Comparison of ENCODE assay signal across 8 cellular contexts in the genomic region with DNA sequence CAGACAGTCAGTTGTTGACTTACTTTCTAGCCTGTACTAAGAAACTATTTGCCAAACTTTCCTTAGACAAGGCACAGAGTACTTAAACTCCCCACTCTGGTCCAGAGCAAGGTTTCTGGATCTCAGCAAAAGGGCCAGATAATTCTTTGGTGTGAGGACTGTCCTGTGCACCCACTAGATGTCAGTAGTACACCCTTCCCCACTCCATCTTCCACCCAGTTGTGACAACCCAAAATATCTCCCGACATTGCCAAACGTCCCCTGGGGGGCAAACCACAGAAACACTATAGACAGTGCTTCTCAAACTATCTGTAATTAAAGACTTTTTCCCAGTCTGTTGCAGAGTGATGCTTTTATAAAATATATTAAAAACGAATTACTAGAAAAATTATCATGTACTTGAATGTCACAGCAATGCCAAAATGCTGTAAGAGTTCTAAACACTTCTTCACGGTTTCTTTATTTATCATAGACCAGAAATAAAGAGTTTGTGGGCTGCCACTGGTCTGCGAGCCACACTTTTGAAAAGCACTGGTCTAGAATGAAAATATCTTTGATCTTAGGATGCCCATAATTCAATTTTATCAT.
DNase-seq lines count a peak whose midpoint lies in the region; ATAC-seq and TF ChIP-seq lines count a peak whose summit lies in the region.

No MANE protein-coding gene starts in this region.

- H4K20me1 ChIP-seq in OCI-LY1 (ENCODE audit: insufficient read depth, low read length): no peaks in the 10 kb centered on the region

- H3K4me2 ChIP-seq in OCI-LY1 (ENCODE audit: low read length): peak overlapping the region; percentile 21; the same call in 1 of the 2 replicates

- no peaks in the 10 kb centered on the region for H3K9me2 ChIP-seq in OCI-LY1 (ENCODE audit: low read depth, low read length)

- no peaks in the 10 kb centered on the region for H3F3A ChIP-seq in OCI-LY1 (ENCODE audit: insufficient read depth, low read length)

- TF ChIP-seq CTCF in OCI-LY1 (IDR thresholded peaks at IDR 0.05; ENCODE audit: low read length) (peak; percentile 81), dorsolateral prefrontal cortex (IDR thresholded peaks at IDR 0.05 in 54 of 56, conservative IDR thresholded peaks at IDR 0.05 in 2 of 56; ENCODE audit: low read depth in 1 of 56, partially characterized antibody in 56 of 56) (peak in 53 of 56 donors; percentile 16 to 73 (median 45))

- H3K4me3 ChIP-seq in OCI-LY1 (ENCODE audit: low read depth, low read length, poor library complexity, severe bottlenecking) (no peak overlapping the region), dorsolateral prefrontal cortex (no peak overlapping the region)

- peaks cover 62% of the 10 kb centered on the region for H3K4me1 ChIP-seq in OCI-LY1 (ENCODE audit: insufficient read depth, low read length, severe bottlenecking)

- no peaks in the 10 kb centered on the region for H3K79me2 ChIP-seq in OCI-LY1 (ENCODE audit: insufficient read depth, low read length)

- H3K27ac ChIP-seq in OCI-LY1 (ENCODE audit: low read depth, low read length, poor library complexity, severe bottlenecking): peak overlapping the region; percentile 92
- no peak overlapping the region for H3K27ac ChIP-seq in dorsolateral prefrontal cortex

- H3K27me3 ChIP-seq in OCI-LY1 (ENCODE audit: insufficient read depth, low read length) (no peaks in the 10 kb centered on the region), dorsolateral prefrontal cortex (no peaks in the 10 kb centered on the region)

- peak; percentile 84 for ATAC-seq in GM18873 (IDR thresholded peaks at IDR 0.05; ENCODE audit: low FRiP score, unreplicated experiment)
- peak; percentile 70 for ATAC-seq in HG03139 (IDR thresholded peaks at IDR 0.05; ENCODE audit: unreplicated experiment)

- H3K9me3 ChIP-seq in OCI-LY1 (ENCODE audit: low read length): no peaks in the 10 kb centered on the region

- H3K9ac ChIP-seq in OCI-LY1 (ENCODE audit: low read length): no peak overlapping the region

- no peaks in the 10 kb centered on the region for H3K36me3 ChIP-seq in OCI-LY1 (ENCODE audit: insufficient read depth, low read length)

- intact Hi-C loops in dorsolateral prefrontal cortex (cut with DNase I): loop anchor here in 1 of 2 donors (5.0 kb wide), 1 partner anchor 378 kb away; no protein-coding TSS in a partner anchor

- H2AFZ ChIP-seq in OCI-LY1 (ENCODE audit: low read length): no peak overlapping the region

- DNase-seq in DMS114 treated with DMSO at 0.1 percent for 48 hours (lab: John Stamatoyannopoulos, UW; ENCODE audit: unreplicated experiment) (peak; percentile 25), dorsolateral prefrontal cortex (no peak), myocyte (ENCODE audit: low read depth) (peak; percentile 64), NCI-H1092 treated with DMSO at 0.1 percent for 48 hours (lab: John Stamatoyannopoulos, UW) (no peak), NCI-H2227 (lab: John Stamatoyannopoulos, UW; ENCODE audit: unreplicated experiment) (no peak)

Comparison
In these comparisons a context has a peak if more than half of its experiments do, and no peak if none do; other contexts are left out.
1. DNase-seq: peak in DMS114 treated with DMSO at 0.1 percent for 48 hours (single experiment) and myocyte (single experiment); none in dorsolateral prefrontal cortex (0 of 10), NCI-H1092 treated with DMSO at 0.1 percent for 48 hours (single experiment) and NCI-H2227 (single experiment).